In genomic region chr15:31448635-31448979, GRCh38 we compare ENCODE assay signal across 1 cellular context.
TF ChIP-seq lines count a peak whose summit lies in the region.

No MANE protein-coding gene starts in this region.

TF ChIP-seq in K562, 482 proteins besides CTCF, POLR2A, EP300 and RAD21 (continued from another document and continues in another):
- TF ChIP-seq ZNF318 (IDR thresholded peaks at IDR 0.05; ENCODE audit: borderline replicate concordance in 1 of 2, low read depth in 1 of 2) (no peak), HMGN3 (IDR thresholded peaks at IDR 0.05; ENCODE audit: borderline replicate concordance, extremely low read depth, insufficient read length, low read depth, low read length) (no peak), RNF219 (CRISPR knock-in tag; IDR thresholded peaks at IDR 0.05) (no peak), FOSL1 (tag; conservative IDR thresholded peaks at IDR 0.05) (no peak), GTF2A2 (tag; IDR thresholded peaks at IDR 0.05) (no peak), USF2 (CRISPR knock-in tag; IDR thresholded peaks at IDR 0.05) (0 out of 2 replicates have a peak, but pooled peaks have one; percentile 0), CEBPG (CRISPR knock-in tag; IDR thresholded peaks at IDR 0.05) (no peak), CEBPG (tag; conservative IDR thresholded peaks at IDR 0.05 in 1 of 2, IDR thresholded peaks at IDR 0.05 in 1 of 2) (no peak), DPF2 (IDR thresholded peaks at IDR 0.05) (peak; percentile 21; the same call in 1 of the 2 replicates), GATAD2B (IDR thresholded peaks at IDR 0.05; ENCODE audit: borderline replicate concordance) (no peak), SMARCE1 (IDR thresholded peaks at IDR 0.05) (no peak), CBFA2T3 (IDR thresholded peaks at IDR 0.05) (peak; percentile 62), ARID3A (IDR thresholded peaks at IDR 0.05; ENCODE audit: borderline replicate concordance, low read depth, low read length) (no peak), ZNF280B (CRISPR knock-in tag; IDR thresholded peaks at IDR 0.05) (no peak), BRD4 (IDR thresholded peaks at IDR 0.05) (no peak), ARID1B (IDR thresholded peaks at IDR 0.05) (peak; percentile 60), ZNF75A (CRISPR knock-in tag; IDR thresholded peaks at IDR 0.05) (no peak), TEAD4 (IDR thresholded peaks at IDR 0.05; ENCODE audit: low read length) (0 out of 2 replicates have a peak, but pooled peaks have one; percentile 35), TEAD4 (CRISPR knock-in tag; IDR thresholded peaks at IDR 0.05; ENCODE audit: borderline replicate concordance) (no peak), SFPQ (IDR thresholded peaks at IDR 0.05; ENCODE audit: low read depth, low read length) (no peak), HMBOX1 (IDR thresholded peaks at IDR 0.05) (no peak), BRD9 (IDR thresholded peaks at IDR 0.05; ENCODE audit: low read depth, partially characterized antibody) (no peak), ZKSCAN3 (CRISPR knock-in tag; IDR thresholded peaks at IDR 0.05) (no peak), SMARCB1 (IDR thresholded peaks at IDR 0.05; ENCODE audit: insufficient read length, low read depth) (no peak), MTA2 (IDR thresholded peaks at IDR 0.05; ENCODE audit: low read depth) (no peak), POLR2AphosphoS2 (IDR thresholded peaks at IDR 0.05; ENCODE audit: low read length) (no peak), TCF3 (CRISPR knock-in tag; IDR thresholded peaks at IDR 0.05) (peak; percentile 22; the same call in 1 of the 2 replicates), ZNF668 (CRISPR knock-in tag; IDR thresholded peaks at IDR 0.05) (no peak), ZSCAN29 (IDR thresholded peaks at IDR 0.05) (no peak), CUX1 (CRISPR knock-in tag; IDR thresholded peaks at IDR 0.05) (no peak), DDX20 (tag; IDR thresholded peaks at IDR 0.05; ENCODE audit: low read depth) (no peak), MCM3 (IDR thresholded peaks at IDR 0.05) (no peak), BMI1 (IDR thresholded peaks at IDR 0.05; ENCODE audit: low read length) (no peak)
